25 cellular contexts compared by ENCODE assay signal in genomic region chr1:79543435-79543834, GRCh38.
"Had no signal": no experiment of that assay in that cellular context is flagged by ENCODE, and none has a peak within 500 bp of the region (broad histone marks: within the 10 kb centered on the region; RNA-seq: fewer than 3 reads in every experiment).

No MANE protein-coding gene starts in this region.

- H3K4me2 ChIP-seq: neural progenitor cell had no signal

- DNase-seq: naive thymus-derived CD4-positive, alpha-beta T cell; natural killer cell; occipital lobe; posterior cingulate gyrus; psoas muscle; right cardiac atrium; right lobe of liver; sigmoid colon; small intestine; stimulated activated CD4-positive, alpha-beta T cell treated with anti-CD3 and anti-CD28 coated beads, Interleukin-15, amount 100 ng/mL, for 24 hours; stimulated activated CD4-positive, alpha-beta T cell treated with anti-CD3 and anti-CD28 coated beads, Interleukin-2, amount 100 ng/mL, for 24 hours; stimulated activated CD4-positive, alpha-beta T cell treated with anti-CD3 and anti-CD28 coated beads, Interleukin-2, amount 100 ng/mL, for 48 hours; stimulated activated CD4-positive, alpha-beta T cell treated with anti-CD3 and anti-CD28 coated beads, Interleukin-4, amount 100 ng/mL, for 24 hours; stimulated activated naive B cell treated with anti-CD40 and anti-IgM and Interleukin-4, amounts not matched to agents 10 μg/mL and 1 μg/mL and 100 μg/mL, for 72 hours; stimulated activated naive CD8-positive, alpha-beta T cell treated with anti-CD3 and anti-CD28 coated beads, Interleukin-15, amount 100 ng/mL, for 72 hours; stimulated activated naive CD8-positive, alpha-beta T cell treated with anti-CD3 and anti-CD28 coated beads, Interleukin-15, Interleukin-2, amounts not matched to agents 100 U/mL and 50 U/mL, for 24 hours; substantia nigra; testis; tibial artery; transverse colon; upper lobe of right lung; uterus had no signal

- H3K79me2 ChIP-seq: parathyroid adenoma had no signal

- H3K4me3 ChIP-seq: neural progenitor cell, psoas muscle, right lobe of liver, sigmoid colon, suprapubic skin, testis, tibial artery, transverse colon, upper lobe of right lung, uterus had no signal

- H3K27ac ChIP-seq: neural progenitor cell, parathyroid adenoma, psoas muscle, right lobe of liver, sigmoid colon, suprapubic skin, testis, tibial artery, transverse colon, upper lobe of right lung, uterus had no signal

- H3K4me1 ChIP-seq: neural progenitor cell, parathyroid adenoma, psoas muscle, right lobe of liver, sigmoid colon, suprapubic skin, testis, tibial artery, transverse colon, upper lobe of right lung, uterus had no signal

- H2AFZ ChIP-seq: parathyroid adenoma had no signal

- H3K36me3 ChIP-seq: neural progenitor cell, right lobe of liver, sigmoid colon, suprapubic skin, tibial artery, transverse colon, upper lobe of right lung, uterus had no signal

- H3K27me3 ChIP-seq: neural progenitor cell, right lobe of liver, sigmoid colon, suprapubic skin, testis, tibial artery, transverse colon, upper lobe of right lung, uterus had no signal

- H3K9me3 ChIP-seq: psoas muscle, right lobe of liver, sigmoid colon, suprapubic skin, testis, tibial artery, transverse colon, upper lobe of right lung, uterus had no signal
